In the genomic region with DNA sequence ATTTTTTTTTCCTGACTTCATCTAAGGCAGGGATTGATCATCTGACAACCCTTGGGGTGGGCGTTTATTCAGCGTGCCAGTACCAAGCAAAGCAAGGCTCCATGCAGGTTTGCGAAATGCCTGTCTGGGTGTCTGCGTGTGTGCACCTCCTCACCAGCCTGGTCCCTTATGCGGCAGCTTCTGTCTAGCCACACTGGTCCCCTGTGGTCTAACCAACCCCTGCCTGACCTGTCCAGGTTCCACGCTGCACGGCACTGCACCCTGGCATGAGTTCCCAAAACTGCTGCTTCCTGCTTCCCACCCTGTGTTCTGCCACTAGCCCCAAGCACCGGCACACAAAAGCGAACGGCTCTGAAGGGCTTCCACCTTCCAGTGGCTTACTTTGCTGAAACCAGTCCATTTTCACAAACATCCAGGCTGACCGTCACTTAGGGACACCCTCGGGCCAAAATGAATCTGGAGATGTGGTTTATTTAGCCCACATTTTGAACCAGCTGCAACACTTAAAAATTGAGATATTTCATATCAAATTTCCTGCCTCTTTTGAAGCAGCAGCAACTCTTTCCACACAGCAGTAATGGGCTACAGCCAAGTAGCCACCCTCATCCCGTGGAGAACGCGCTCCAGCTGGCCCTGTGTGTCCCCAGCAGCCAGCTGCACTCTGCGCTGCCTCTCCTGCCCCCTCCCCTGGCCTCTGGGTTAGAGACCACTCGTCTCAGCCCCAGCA, we compare ENCODE assay signal across 11 cellular contexts. TPM values are rescaled to one million over a fixed set of nuclear protein-coding genes. Genes with fewer than 3 reads are reported as not detected.
A peak's percentile ranks its signal among the peaks of the same experiment; 100 is the strongest.
DNase-seq lines count a peak whose midpoint lies in the region; ATAC-seq and TF ChIP-seq lines count a peak whose summit lies in the region.
"Had no signal": no experiment of that assay in that cellular context is flagged by ENCODE, and none has a peak within 500 bp of the region (broad histone marks: within the 10 kb centered on the region; RNA-seq: fewer than 3 reads in every experiment).

No MANE protein-coding gene starts in this region.

- H3K9me2 ChIP-seq in Karpas-422 (replicated peaks; ENCODE audit: insufficient read depth, low read length), result no peaks in the 10 kb centered on the region

- H3K27ac ChIP-seq in AG04450 (ENCODE audit: low read depth, low read length) (peak overlapping the region; percentile 95), Karpas-422 (ENCODE audit: low read length) (no peak overlapping the region), uterus (no peak overlapping the region)

- no peak for TF ChIP-seq POLR2A in uterus (IDR thresholded peaks at IDR 0.05)

- peaks cover 9% of the 10 kb centered on the region for H3K36me3 Mint-ChIP-seq in HFFc6 (ENCODE audit: low read depth)
- no peaks in the 10 kb centered on the region for H3K36me3 Mint-ChIP-seq in effector memory CD8-positive, alpha-beta T cell (ENCODE audit: insufficient read depth)
- H3K36me3 Mint-ChIP-seq: WTC11 had no signal

- no peak for ATAC-seq in effector memory CD8-positive, alpha-beta T cell (replicated peaks)
- ATAC-seq: WTC11 had no signal

- peaks cover 7% of the 10 kb centered on the region for H3K27me3 Mint-ChIP-seq in HFFc6 (ENCODE audit: insufficient read depth)
- H3K27me3 Mint-ChIP-seq in effector memory CD8-positive, alpha-beta T cell, result no peaks in the 10 kb centered on the region

- TF ChIP-seq CTCF in AG04450 (IDR thresholded peaks at IDR 0.05; ENCODE audit: low read depth, low read length) (no peak), HFFc6 (IDR thresholded peaks at IDR 0.05) (no peak), cardiac fibroblast (IDR thresholded peaks at IDR 0.05; ENCODE audit: low read depth, low read length) (no peak), uterus (IDR thresholded peaks at IDR 0.05) (no peak)

- peak overlapping the region; percentile 99 for H3K27ac Mint-ChIP-seq in HFFc6
- no peak overlapping the region for H3K27ac Mint-ChIP-seq in effector memory CD8-positive, alpha-beta T cell
- H3K27ac Mint-ChIP-seq: WTC11 had no signal

- no peaks in the 10 kb centered on the region for H3K4me1 ChIP-seq in Karpas-422 (ENCODE audit: low read length)
- H3K4me1 ChIP-seq in uterus, result no peaks in the 10 kb centered on the region

- DNase-seq in AG04450 (ENCODE audit: low read depth, low spot score) (peak; percentile 54), HFFc6 (no peak), cardiac fibroblast (ENCODE audit: low read depth in 2 of 2) (peak; percentile 55 to 77), iris pigment epithelial cell (ENCODE audit: low read depth) (peak; percentile 39), Karpas-422 (no peak), uterus (no peak), SW 1271 (lab: John Stamatoyannopoulos, UW) (no peak)
- DNase-seq in effector memory CD8-positive, alpha-beta T cell, result no peak
- DNase-seq: NCI-H187 treated with DMSO at 0.1 percent for 48 hours; stimulated activated naive CD4-positive, alpha-beta T cell had no signal

- no peak overlapping the region for H3K9ac ChIP-seq in Karpas-422 (ENCODE audit: low read length)

- H3K4me2 ChIP-seq in Karpas-422 (ENCODE audit: low read depth, low read length, poor library complexity, severe bottlenecking), result no peak overlapping the region

- H3K4me1 Mint-ChIP-seq in HFFc6 (ENCODE audit: low read depth), result peaks cover 34% of the 10 kb centered on the region
- peaks cover 6 to 24% of the 10 kb centered on the region in 2 donors for H3K4me1 Mint-ChIP-seq in effector memory CD8-positive, alpha-beta T cell (ENCODE audit: low read depth in 2 of 2)

- H3K36me3 ChIP-seq in Karpas-422 (ENCODE audit: insufficient read depth, low read length) (no peaks in the 10 kb centered on the region), uterus (no peaks in the 10 kb centered on the region)

- CTCF ChIA-PET in AG04450 (lab: Charles Lee), result no interaction called here

- H3K4me3 Mint-ChIP-seq in HFFc6, result no peak overlapping the region
- no peak overlapping the region for H3K4me3 Mint-ChIP-seq in effector memory CD8-positive, alpha-beta T cell
- H3K4me3 Mint-ChIP-seq: WTC11 had no signal

- H3K9me3 ChIP-seq in AG04450 (ENCODE audit: control insufficient read depth, insufficient read depth, low read length), result peaks cover 6% of the 10 kb centered on the region; the same call in 1 of the 2 replicates
- H3K9me3 ChIP-seq in Karpas-422 (ENCODE audit: low read length), result no peaks in the 10 kb centered on the region
- no peaks in the 10 kb centered on the region for H3K9me3 ChIP-seq in uterus

- no peaks in the 10 kb centered on the region for H4K20me1 ChIP-seq in Karpas-422 (ENCODE audit: insufficient read depth, low read depth, low read length)

- POLR2A ChIA-PET in AG04450 (lab: Yijun Ruan, JAX), result no interaction called here

- H3K79me2 ChIP-seq in Karpas-422 (ENCODE audit: low read length), result peaks cover 4% of the 10 kb centered on the region; the same call in 1 of the 2 replicates

- no peak overlapping the region for H3K4me3 ChIP-seq in AG04450 (ENCODE audit: low read depth, low read length)
- H3K4me3 ChIP-seq in cardiac fibroblast (replicated peaks in 1 of 2; ENCODE audit: low read depth in 2 of 2, low read length in 2 of 2), result no peak overlapping the region
- no peak overlapping the region for H3K4me3 ChIP-seq in Karpas-422 (ENCODE audit: low read length)
- H3K4me3 ChIP-seq in uterus, result no peak overlapping the region

- no peak overlapping the region for H2AFZ ChIP-seq in Karpas-422 (ENCODE audit: low read length)

- intact Hi-C loops in uterus (cut with DNase I; ENCODE audit: low total_unique reads), result no loop called here

- no peaks in the 10 kb centered on the region for H3K27me3 ChIP-seq in AG04450 (ENCODE audit: control insufficient read depth, insufficient read depth, low read length)
- no peaks in the 10 kb centered on the region for H3K27me3 ChIP-seq in Karpas-422 (ENCODE audit: low read length)
- no peaks in the 10 kb centered on the region for H3K27me3 ChIP-seq in uterus

- no peaks in the 10 kb centered on the region for H3K9me3 Mint-ChIP-seq in HFFc6
- H3K9me3 Mint-ChIP-seq in effector memory CD8-positive, alpha-beta T cell, result no peaks in the 10 kb centered on the region

RNA-seq across cellular contexts. Expression of a gene that starts 55.7 kb away (rescaled TPM):
- polyA plus RNA-seq in AG04450 (2011; rRNA removed), result 19.5 and 22.3 TPM in 2 replicates
- polyA minus RNA-seq in AG04450 (2011; rRNA and poly(A)+ RNA removed), result 24.3 and 26.0 TPM in 2 replicates
- total RNA-seq in HFFc6 (2021; fragmentation: NEBNext Ultra II Directional; extraction: Animal tissue kit (Norgen Biotek cat#: 25700)), result 10 to 100 TPM; 20.3 to 24.5 (median 22.2) TPM
- total RNA-seq in Karpas-422 (2014; rRNA removed; shearing (Covaris generic); ENCODE audit: low replicate concordance), result 36.2 and 55.9 TPM in 2 replicates
- total RNA-seq in uterus, result 10 to 100 TPM in 2 of 4 donors, 1 to 10 TPM in 2; 3.8 to 31.4 (median 15.4) TPM

Comparison
In these comparisons a context has a peak if more than half of its experiments do, and no peak if none do; other contexts are left out.
1. DNase-seq: peak in AG04450 (single experiment), cardiac fibroblast (2 of 2) and iris pigment epithelial cell (single experiment); none in HFFc6 (single experiment), Karpas-422 (single experiment), uterus (0 of 2), SW 1271 (0 of 2) and effector memory CD8-positive, alpha-beta T cell (0 of 3).